ENCODE assay signal across 20 cellular contexts in the genomic region with DNA sequence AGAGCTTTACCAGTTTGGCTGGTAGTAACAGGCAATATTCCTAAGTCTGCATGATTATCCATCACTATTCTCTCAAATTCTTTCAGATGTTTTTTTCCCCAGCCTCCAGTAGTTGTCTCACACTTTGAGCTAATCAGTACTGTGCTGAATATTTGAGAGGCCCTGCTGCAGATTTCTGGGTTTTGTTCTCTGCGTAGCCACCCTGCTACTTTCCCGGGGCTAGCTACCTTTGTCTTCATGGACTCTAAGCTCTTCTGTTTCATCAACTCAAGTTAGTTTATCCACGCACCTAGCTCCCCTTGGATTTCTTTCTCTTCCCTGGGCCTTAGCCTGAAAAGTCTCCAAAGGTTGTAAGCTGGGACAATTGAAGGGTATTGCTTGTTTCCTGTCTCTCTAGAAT.
DNase-seq lines count a peak whose midpoint lies in the region; ATAC-seq, FAIRE-seq and TF ChIP-seq lines count a peak whose summit lies in the region.
"Had no signal": no experiment of that assay in that cellular context is flagged by ENCODE, and none has a peak within 500 bp of the region (broad histone marks: within the 10 kb centered on the region; RNA-seq: fewer than 3 reads in every experiment).

No MANE protein-coding gene starts in this region.

- H3K4me3 Mint-ChIP-seq in WTC11 (no peak overlapping the region), mesothelial cell of epicardium (no peak overlapping the region)
- H3K4me3 Mint-ChIP-seq in activated T-helper 17 cell treated with anti-CD3 and anti-CD28 coated beads, Interleukin-2, amount 50 U/mL, for 72 hours: no peak overlapping the region
- H3K4me3 Mint-ChIP-seq: HFFc6 had no signal

- H4K5ac ChIP-seq in H1 (ENCODE audit: insufficient read length, low read depth, low read length): no peak overlapping the region

- H2BK5ac ChIP-seq in H1 (ENCODE audit: low read depth, low read length): no peak overlapping the region

- no peak for TF ChIP-seq RAD21 in H1 (IDR thresholded peaks at IDR 0.05 in 1 of 2, conservative IDR thresholded peaks at IDR 0.05 in 1 of 2; ENCODE audit: low read depth in 2 of 2, low read length in 2 of 2)

- H3K27ac Mint-ChIP-seq in WTC11 (peak overlapping the region; percentile 58), mesothelial cell of epicardium (peak overlapping the region; percentile 91)
- no peak overlapping the region for H3K27ac Mint-ChIP-seq in activated T-helper 17 cell treated with anti-CD3 and anti-CD28 coated beads, Interleukin-2, amount 50 U/mL, for 72 hours
- H3K27ac Mint-ChIP-seq: HFFc6 had no signal

- H3K4me1 Mint-ChIP-seq in WTC11 (peaks cover 69% of the 10 kb centered on the region), mesothelial cell of epicardium (peaks cover 31% of the 10 kb centered on the region)
- peaks cover 29% of the 10 kb centered on the region for H3K4me1 Mint-ChIP-seq in activated T-helper 17 cell treated with anti-CD3 and anti-CD28 coated beads, Interleukin-2, amount 50 U/mL, for 72 hours

- peak; percentile 41 for ATAC-seq in WTC11
- no peak for ATAC-seq in GM21447 (IDR thresholded peaks at IDR 0.05; ENCODE audit: unreplicated experiment)
- no peak for ATAC-seq in activated T-helper 17 cell treated with anti-CD3 and anti-CD28 coated beads, Interleukin-2, amount 50 U/mL, for 72 hours (replicated peaks)
- ATAC-seq: GM12878 had no signal

- no peak for TF ChIP-seq CTCF in WTC11 (IDR thresholded peaks at IDR 0.05)
- TF ChIP-seq CTCF in H1 (IDR thresholded peaks at IDR 0.05; ENCODE audit: control extremely low read depth in 1 of 3, insufficient read depth in 1 of 3, low read depth in 1 of 3, low read length in 3 of 3): no peak
- no peak for TF ChIP-seq CTCF in mesothelial cell of epicardium (IDR thresholded peaks at IDR 0.05; ENCODE audit: unreplicated experiment)
- TF ChIP-seq CTCF in transverse colon (IDR thresholded peaks at IDR 0.05): no peak

- no peak overlapping the region for H3K18ac ChIP-seq in H1 (ENCODE audit: extremely low read depth, low read length)

- no peaks in the 10 kb centered on the region for H4K20me1 ChIP-seq in H1 (replicated peaks in 1 of 2; ENCODE audit: control insufficient read depth in 1 of 2, insufficient read depth in 2 of 2, low read length in 2 of 2)
- H4K20me1 ChIP-seq: BLaER1 had no signal

- H3K36me3 Mint-ChIP-seq in WTC11 (no peaks in the 10 kb centered on the region), mesothelial cell of epicardium (peaks cover 8% of the 10 kb centered on the region)
- peaks cover 20% of the 10 kb centered on the region for H3K36me3 Mint-ChIP-seq in activated T-helper 17 cell treated with anti-CD3 and anti-CD28 coated beads, Interleukin-2, amount 50 U/mL, for 72 hours (ENCODE audit: low read depth)

- H3K4me3 ChIP-seq in H1 (ENCODE audit: extremely low read depth in 1 of 4, insufficient read depth in 2 of 4, low read depth in 3 of 4, low read length in 4 of 4) (peak overlapping the region in 1 of 4 experiments; percentile 15; a peak in 1 of 8 replicates), transverse colon (no peak overlapping the region)
- H3K4me3 ChIP-seq: BLaER1, GM12878 had no signal

- peak overlapping the region; percentile 11; the same call in 1 of the 2 replicates for H2AFZ ChIP-seq in H1 (ENCODE audit: low read length)

- no peak overlapping the region for H3K4ac ChIP-seq in H1 (replicated peaks; ENCODE audit: insufficient read length, low read depth, low read length)

- H3K9me3 ChIP-seq in H1 (ENCODE audit: insufficient read depth in 2 of 2, low read depth in 1 of 2, low read length in 1 of 2): no peaks in the 10 kb centered on the region
- no peaks in the 10 kb centered on the region for H3K9me3 ChIP-seq in transverse colon
- H3K9me3 ChIP-seq: BLaER1 had no signal

- no peak for FAIRE-seq in H1 (lab: Jason Lieb, UNC)
- FAIRE-seq: GM12878 had no signal

- H3K27me3 ChIP-seq in H1 (replicated peaks in 1 of 4; ENCODE audit: control insufficient read depth in 3 of 4, extremely low read depth in 1 of 4, insufficient read depth in 3 of 4, low read length in 3 of 4): no peaks in the 10 kb centered on the region
- no peaks in the 10 kb centered on the region for H3K27me3 ChIP-seq in transverse colon
- H3K27me3 ChIP-seq: BLaER1 had no signal

- TF ChIP-seq POLR2A in H1 (IDR thresholded peaks at IDR 0.05; ENCODE audit: control extremely low read depth in 1 of 2, low read depth in 2 of 2, low read length in 2 of 2): no peak
- TF ChIP-seq POLR2A in transverse colon (IDR thresholded peaks at IDR 0.05): no peak

- H3K23me2 ChIP-seq in H1 (ENCODE audit: low read depth, low read length): no peaks in the 10 kb centered on the region

- H2BK120ac ChIP-seq in H1 (replicated peaks; ENCODE audit: low read depth, low read length): no peak overlapping the region

- H4K91ac ChIP-seq in H1 (replicated peaks; ENCODE audit: insufficient read length, low read length): no peak overlapping the region

- H3K56ac ChIP-seq in H1 (replicated peaks; ENCODE audit: insufficient read length, low read depth, low read length): no peak overlapping the region

- POLR2A ChIA-PET in WTC11 (lab: Charles Lee): no interaction called here
- POLR2A ChIA-PET in H1 (lab: Charles Lee; ENCODE audit: partially characterized antibody): interaction anchor here (0.6 kb wide), 2 partner anchors 265 to 665 kb away, joined by 3 read pairs; no protein-coding TSS in a partner anchor

- DNase-seq in ELF-1 (ENCODE audit: low read depth, low spot score) (peak; percentile 18), WTC11 (ENCODE audit: low spot score) (no peak), H1 (ENCODE audit: low read depth in 1 of 2, low spot score in 2 of 2) (no peak), mesothelial cell of epicardium (ENCODE audit: low spot score in 2 of 2, unreplicated experiment in 2 of 2) (no peak), transverse colon (no peak), DMS 273 treated with DMSO at 0.1 percent for 48 hours (lab: John Stamatoyannopoulos, UW) (no peak)
- DNase-seq: DND-41, GDM1, HFFc6, NCI-H1417, NCI-H187 treated with DMSO at 0.1 percent for 48 hours, NCI-H2171, NCI-H748 treated with DMSO at 0.1 percent for 48 hours, RPMI8226, SIG-M5 had no signal

- H2AK5ac ChIP-seq in H1 (ENCODE audit: low read depth, low read length): no peak overlapping the region

- H3K9ac ChIP-seq in H1 (replicated peaks in 1 of 4; ENCODE audit: extremely low read depth in 1 of 4, low read depth in 3 of 4, low read length in 3 of 4): no peak overlapping the region
- H3K9ac ChIP-seq: BLaER1 had no signal

- H2BK20ac ChIP-seq in H1 (ENCODE audit: low read length): no peak overlapping the region

- H4K8ac ChIP-seq in H1 (ENCODE audit: extremely low read depth, insufficient read depth, low read length): no peak overlapping the region

- H3K4me1 ChIP-seq in H1 (replicated peaks in 1 of 4; ENCODE audit: control insufficient read depth in 3 of 4, insufficient read depth in 4 of 4, low read length in 3 of 4) (peaks cover 0 to 13% (median 6%) of the 10 kb centered on the region in 4 experiments; a peak in 4 of 7 replicates), transverse colon (peaks cover 0 to 11% (median 0%) of the 10 kb centered on the region in 4 donors)
- H3K4me1 ChIP-seq: BLaER1 had no signal

- 0 out of 4 replicates have a peak, but pooled peaks cover 0 to 3% of the 10 kb centered on the region in 2 experiments for H3K79me2 ChIP-seq in H1 (ENCODE audit: control insufficient read depth in 1 of 2, insufficient read depth in 2 of 2, low read length in 2 of 2)

- H3K23ac ChIP-seq in H1 (ENCODE audit: insufficient read length): no peak overlapping the region

- H3K9me3 Mint-ChIP-seq in WTC11 (no peaks in the 10 kb centered on the region), mesothelial cell of epicardium (peaks cover 4% of the 10 kb centered on the region)
- H3K9me3 Mint-ChIP-seq in activated T-helper 17 cell treated with anti-CD3 and anti-CD28 coated beads, Interleukin-2, amount 50 U/mL, for 72 hours: no peaks in the 10 kb centered on the region
- H3K9me3 Mint-ChIP-seq: HFFc6, IgD-negative memory B cell had no signal

- intact Hi-C loops in transverse colon (cut with DNase I; ENCODE audit: low total_unique reads): no loop called here

- no peaks in the 10 kb centered on the region for H3K27me3 Mint-ChIP-seq in WTC11 (ENCODE audit: low read depth)
- H3K27me3 Mint-ChIP-seq in mesothelial cell of epicardium (ENCODE audit: low read depth): peaks cover 9% of the 10 kb centered on the region
- H3K27me3 Mint-ChIP-seq in activated T-helper 17 cell treated with anti-CD3 and anti-CD28 coated beads, Interleukin-2, amount 50 U/mL, for 72 hours: no peaks in the 10 kb centered on the region
- H3K27me3 Mint-ChIP-seq: IgD-negative memory B cell had no signal

- in situ Hi-C loops in transverse colon (cut with MboI; ENCODE audit: low pct_ligation_motif_present in 1 of 4, low pct_unique_long_range_greater_than_20kb in 1 of 4, low sequenced_read_pairs in 3 of 4): no loop called here

- no peak overlapping the region for H3K4me2 ChIP-seq in H1 (ENCODE audit: insufficient read depth in 1 of 2, low read depth in 2 of 2, low read length in 2 of 2)
- H3K4me2 ChIP-seq: BLaER1 had no signal

- no peak overlapping the region for H3K27ac ChIP-seq in H1 (ENCODE audit: low read depth, low read length)
- H3K27ac ChIP-seq in transverse colon: no peak overlapping the region
- H3K27ac ChIP-seq: BLaER1 had no signal

- H3K79me1 ChIP-seq in H1 (ENCODE audit: low read depth, low read length): no peaks in the 10 kb centered on the region

- 62% methylated on average over 3 of the region's 3 CpGs; no CpG with 5 or more reads in 1 of the 2 experiments for WGBS in H1 (ENCODE audit: extremely low coverage in 1 of 2, insufficient coverage in 1 of 2, insufficient read length in 1 of 2, insufficient replicate concordance in 2 of 2, low coverage in 1 of 2, low lambda C conversion rate in 2 of 2, missing lambda C conversion rate in 1 of 2), 2 experiments
- 88 to 93% methylated on average over 3 of the region's 3 CpGs for WGBS in transverse colon (ENCODE audit: low coverage in 1 of 2), 2 donors

- no peak for TF ChIP-seq EP300 in H1 (IDR thresholded peaks at IDR 0.05; ENCODE audit: borderline replicate concordance in 1 of 2, low read depth in 2 of 2, low read length in 2 of 2)
- TF ChIP-seq EP300 in transverse colon (IDR thresholded peaks at IDR 0.05; ENCODE audit: low read depth): no peak

- H3K36me3 ChIP-seq in H1 (ENCODE audit: control insufficient read depth in 2 of 4, insufficient read depth in 4 of 4, low read length in 3 of 4) (no peaks in the 10 kb centered on the region), transverse colon (no peaks in the 10 kb centered on the region)
- H3K36me3 ChIP-seq: BLaER1 had no signal

- no peak overlapping the region for H3K14ac ChIP-seq in H1 (ENCODE audit: insufficient read length)

- CTCF ChIA-PET in WTC11 (lab: Charles Lee) (interaction anchor here (0.6 to 1.4 kb wide), 4 partner anchors 9 to 497 kb away, joined by 3 to 4 read pairs (median 4); no protein-coding TSS in a partner anchor), H1 (lab: Charles Lee; ENCODE audit: partially characterized antibody) (interaction anchor here (0.6 to 3.5 kb wide), 6 partner anchors 14 to 475 kb away, joined by 3 to 15 read pairs (median 3); no protein-coding TSS in a partner anchor)

- no peak overlapping the region for H2BK12ac ChIP-seq in H1 (ENCODE audit: low read depth, low read length)

- no peak overlapping the region for H2BK15ac ChIP-seq in H1 (ENCODE audit: low read length)

TF ChIP-seq in H1, 55 proteins besides CTCF, POLR2A, EP300 and RAD21 (continues in another document):
- TF ChIP-seq JUND (IDR thresholded peaks at IDR 0.05; ENCODE audit: low read length): no peak
